ENCODE assay signal across 14 cellular contexts in the genomic region with DNA sequence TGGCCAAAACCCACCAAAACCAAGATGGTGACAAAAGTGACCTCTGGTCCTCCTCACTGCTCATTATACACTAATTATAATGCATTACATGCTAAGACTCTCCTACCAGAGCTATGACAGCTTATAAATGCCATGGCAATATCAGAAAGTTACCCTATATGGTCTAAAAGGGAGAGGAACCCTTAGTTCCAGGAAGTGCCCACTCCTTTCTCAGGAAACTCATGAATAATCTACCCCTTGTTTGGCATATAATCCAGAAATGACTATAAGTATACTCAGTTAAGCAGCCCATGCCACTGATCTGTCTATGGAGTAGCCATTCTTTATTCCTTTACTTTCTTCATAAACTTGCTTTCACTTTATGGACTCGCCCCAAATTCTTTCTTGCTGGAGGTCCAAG. TPM values are rescaled to one million over a fixed set of nuclear protein-coding genes. Genes with fewer than 3 reads are reported as not detected.
DNase-seq lines count a peak whose midpoint lies in the region; ATAC-seq lines count a peak whose summit lies in the region.
"Had no signal": no experiment of that assay in that cellular context is flagged by ENCODE, and none has a peak within 500 bp of the region (broad histone marks: within the 10 kb centered on the region; RNA-seq: fewer than 3 reads in every experiment).

No MANE protein-coding gene starts in this region.

- peak; percentile 93 for ATAC-seq in activated naive CD8-positive, alpha-beta T cell treated with anti-CD3 and anti-CD28 coated beads, Interleukin-2, amount 50 U/mL, for 24 hours
- ATAC-seq in GM21528 (IDR thresholded peaks at IDR 0.05; ENCODE audit: low FRiP score, unreplicated experiment): no peak
- ATAC-seq: PC-3 had no signal

- H3K4me3 Mint-ChIP-seq in activated CD4-positive, alpha-beta memory T cell treated with anti-CD3 and anti-CD28 coated beads, Interleukin-2, amount 10 ng/mL, durations not matched to agents 7 days and 5 days: no peak overlapping the region
- peak overlapping the region; percentile 50 for H3K4me3 Mint-ChIP-seq in activated naive CD8-positive, alpha-beta T cell treated with anti-CD3 and anti-CD28 coated beads, Interleukin-2, amount 50 U/mL, for 24 hours

- peaks cover 3% of the 10 kb centered on the region for H3K9me3 Mint-ChIP-seq in activated CD4-positive, alpha-beta memory T cell treated with anti-CD3 and anti-CD28 coated beads, Interleukin-2, amount 10 ng/mL, durations not matched to agents 7 days and 5 days
- peaks cover 4% of the 10 kb centered on the region for H3K9me3 Mint-ChIP-seq in activated naive CD8-positive, alpha-beta T cell treated with anti-CD3 and anti-CD28 coated beads, Interleukin-2, amount 50 U/mL, for 24 hours

- CTCF ChIA-PET in activated CD4-positive, alpha-beta memory T cell treated with anti-CD3 and anti-CD28 coated beads, Interleukin-2, amount 10 ng/mL, durations not matched to agents 7 days and 5 days (lab: Charles Lee): interaction anchor here (1.0 kb wide), 1 partner anchor 43 kb away, joined by 5 read pairs; a partner anchor contains a TSS

- H3K4me1 Mint-ChIP-seq in activated CD4-positive, alpha-beta memory T cell treated with anti-CD3 and anti-CD28 coated beads, Interleukin-2, amount 10 ng/mL, durations not matched to agents 7 days and 5 days: peaks cover 51% of the 10 kb centered on the region
- H3K4me1 Mint-ChIP-seq in activated naive CD8-positive, alpha-beta T cell treated with anti-CD3 and anti-CD28 coated beads, Interleukin-2, amount 50 U/mL, for 24 hours: peaks cover 53% of the 10 kb centered on the region

- H3K27ac Mint-ChIP-seq in activated CD4-positive, alpha-beta memory T cell treated with anti-CD3 and anti-CD28 coated beads, Interleukin-2, amount 10 ng/mL, durations not matched to agents 7 days and 5 days: peak overlapping the region; percentile 46
- peak overlapping the region; percentile 93 for H3K27ac Mint-ChIP-seq in activated naive CD8-positive, alpha-beta T cell treated with anti-CD3 and anti-CD28 coated beads, Interleukin-2, amount 50 U/mL, for 24 hours

- H3K36me3 Mint-ChIP-seq in activated CD4-positive, alpha-beta memory T cell treated with anti-CD3 and anti-CD28 coated beads, Interleukin-2, amount 10 ng/mL, durations not matched to agents 7 days and 5 days (ENCODE audit: low read depth): peaks cover 36% of the 10 kb centered on the region
- H3K36me3 Mint-ChIP-seq in activated naive CD8-positive, alpha-beta T cell treated with anti-CD3 and anti-CD28 coated beads, Interleukin-2, amount 50 U/mL, for 24 hours (ENCODE audit: low read depth): peaks cover 36% of the 10 kb centered on the region

- POLR2A ChIA-PET in activated CD4-positive, alpha-beta memory T cell treated with anti-CD3 and anti-CD28 coated beads, Interleukin-2, amount 10 ng/mL, durations not matched to agents 7 days and 5 days (lab: Charles Lee): interaction anchor here (0.7 kb wide), 1 partner anchor 8 kb away, joined by 3 read pairs; no protein-coding TSS in a partner anchor

- no peaks in the 10 kb centered on the region for H3K27me3 Mint-ChIP-seq in activated CD4-positive, alpha-beta memory T cell treated with anti-CD3 and anti-CD28 coated beads, Interleukin-2, amount 10 ng/mL, durations not matched to agents 7 days and 5 days
- no peaks in the 10 kb centered on the region for H3K27me3 Mint-ChIP-seq in activated naive CD8-positive, alpha-beta T cell treated with anti-CD3 and anti-CD28 coated beads, Interleukin-2, amount 50 U/mL, for 24 hours

- DNase-seq in activated CD4-positive, alpha-beta T cell treated with anti-CD3 and anti-CD28 coated beads for 48 hours: peak; percentile 12
- DNase-seq in activated CD4-positive, alpha-beta T cell treated with anti-CD3 and anti-CD28 coated beads, Interleukin-2, amount 50 U/mL, for 4 hours: no peak
- DNase-seq in CD1c-positive myeloid dendritic cell (ENCODE audit: extremely low spot score): peak; percentile 51
- no peak for DNase-seq in activated CD4-positive, alpha-beta memory T cell treated with anti-CD3 and anti-CD28 coated beads, Interleukin-2, amount 10 ng/mL, durations not matched to agents 7 days and 5 days
- peak; percentile 25 for DNase-seq in activated naive CD8-positive, alpha-beta T cell treated with anti-CD3 and anti-CD28 coated beads, Interleukin-2, amount 50 U/mL, for 24 hours
- DNase-seq in globus pallidus (ENCODE audit: low spot score): no peak
- DNase-seq in DMS153 treated with DMSO at 0.1 percent for 48 hours (lab: John Stamatoyannopoulos, UW; ENCODE audit: unreplicated experiment): no peak
- DNase-seq: Caco-2, DMS53, NCI-H1436 treated with DMSO at 0.1 percent for 48 hours, NCI-H2227 treated with DMSO at 0.1 percent for 48 hours, NCI-H69, PC-3 had no signal

RNA-seq across cellular contexts. Expression of a gene that starts 43.0 kb away (rescaled TPM):
- total RNA-seq in activated CD4-positive, alpha-beta memory T cell treated with anti-CD3 and anti-CD28 coated beads, Interleukin-2, amount 10 ng/mL, durations not matched to agents 7 days and 5 days: 10 to 100 TPM; 85.0 to 85.5 TPM

Comparison
In these comparisons a context has a peak if more than half of its experiments do, and no peak if none do; other contexts are left out.
1. DNase-seq: peak in activated CD4-positive, alpha-beta T cell treated with anti-CD3 and anti-CD28 coated beads for 48 hours (single experiment), CD1c-positive myeloid dendritic cell (single experiment) and activated naive CD8-positive, alpha-beta T cell treated with anti-CD3 and anti-CD28 coated beads, Interleukin-2, amount 50 U/mL, for 24 hours (single experiment); none in activated CD4-positive, alpha-beta T cell treated with anti-CD3 and anti-CD28 coated beads, Interleukin-2, amount 50 U/mL, for 4 hours (0 of 2), activated CD4-positive, alpha-beta memory T cell treated with anti-CD3 and anti-CD28 coated beads, Interleukin-2, amount 10 ng/mL, durations not matched to agents 7 days and 5 days (single experiment), globus pallidus (single experiment) and DMS153 treated with DMSO at 0.1 percent for 48 hours (single experiment).